13 cellular contexts compared by ENCODE assay signal in the genomic region with DNA sequence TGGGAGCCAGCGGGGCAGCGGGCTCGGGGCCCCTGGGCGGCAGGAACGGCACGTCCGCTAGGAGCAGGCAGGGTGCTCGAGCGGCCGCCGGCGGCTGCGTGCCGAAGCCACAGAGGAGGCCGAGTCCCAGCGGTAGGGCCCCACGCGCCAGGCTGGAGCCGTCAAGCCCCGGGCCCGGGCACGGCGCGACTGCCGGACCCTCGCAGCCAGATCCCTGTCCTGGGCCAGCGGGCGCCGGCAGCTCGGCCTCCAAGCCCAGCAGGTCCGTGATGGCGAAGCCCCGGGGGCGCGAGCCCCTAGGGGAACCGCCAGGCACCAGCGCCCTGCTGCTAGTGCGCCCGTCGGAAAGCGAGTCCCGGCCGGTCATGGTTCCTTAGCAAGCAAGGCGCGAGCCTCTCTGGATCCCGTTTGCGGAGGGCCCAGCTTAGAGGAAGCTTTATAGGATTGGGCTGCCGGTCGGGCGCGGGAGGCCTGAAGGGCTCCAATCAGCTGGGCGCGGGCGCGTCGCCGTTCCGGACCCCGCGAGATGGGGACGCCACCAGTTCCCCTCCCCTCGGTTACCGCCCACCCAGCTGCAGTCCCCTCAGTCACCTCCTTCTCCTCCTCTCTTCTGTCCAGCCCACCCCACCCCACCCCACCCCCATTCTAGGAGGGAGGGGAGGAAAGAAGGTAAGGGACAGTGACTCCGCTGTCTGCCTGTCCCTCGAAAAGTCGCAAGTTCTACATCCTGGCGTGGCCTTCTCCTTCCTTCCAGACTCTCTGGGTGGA. TPM values are rescaled to one million over a fixed set of nuclear protein-coding genes. Genes with fewer than 3 reads are reported as not detected.
DNase-seq lines count a peak whose midpoint lies in the region; ATAC-seq and TF ChIP-seq lines count a peak whose summit lies in the region.
"Had no signal": no experiment of that assay in that cellular context is flagged by ENCODE, and none has a peak within 500 bp of the region (broad histone marks: within the 10 kb centered on the region; RNA-seq: fewer than 3 reads in every experiment).

Gene VSX1 (minus strand): TSS at position 412 of the 768 bp plus-strand sequence. CDS start 45 bp downstream, at position 367.

- H3F3A ChIP-seq in neural cell (ENCODE audit: insufficient read depth, low read length, poor library complexity, severe bottlenecking), result no peaks in the 10 kb centered on the region

- TF ChIP-seq CTCF in coronary artery (IDR thresholded peaks at IDR 0.05) (no peak), neural cell (IDR thresholded peaks at IDR 0.05; ENCODE audit: poor library complexity, severe bottlenecking) (no peak)

- DNase-seq in DMS 273 (lab: John Stamatoyannopoulos, UW; ENCODE audit: unreplicated experiment) (peak; percentile 66), DMS 273 treated with DMSO at 0.1 percent for 48 hours (lab: John Stamatoyannopoulos, UW) (no peak), D341Med (ENCODE audit: low spot score) (peak; percentile 67), coronary artery (ENCODE audit: low spot score) (peak; percentile 66), RPMI8226 (no peak), HAP-1 (ENCODE audit: low spot score in 2 of 2) (no peak)
- DNase-seq: activated CD4-positive, alpha-beta memory T cell treated with anti-CD3 and anti-CD28 coated beads for 36 hours; NCI-H446 treated with DMSO at 0.1 percent for 48 hours had no signal

- H3K4me3 ChIP-seq in coronary artery (peak within 1 kb of the TSS; percentile 1), neural cell (ENCODE audit: low read length) (peak within 1 kb of the TSS; percentile 61), HAP-1 (no peak within 1 kb of the TSS)

- no peak for TF ChIP-seq EP300 in neural cell (conservative IDR thresholded peaks at IDR 0.05; ENCODE audit: poor library complexity, severe bottlenecking)

- no peak within 1 kb of the TSS for H3K9ac ChIP-seq in neural cell (ENCODE audit: low read length)

- in situ Hi-C loops in HAP-1 (cut with MboI; ENCODE audit: low sequenced_read_pairs), result no loop called here

- no peaks in the 10 kb centered on the region for H4K20me1 ChIP-seq in neural cell (ENCODE audit: insufficient read depth)

- H3K9me2 ChIP-seq in neural cell (ENCODE audit: insufficient read depth, low read length), result no peaks in the 10 kb centered on the region

- TF ChIP-seq RAD21 in neural cell (conservative IDR thresholded peaks at IDR 0.05), result no peak

- H3K9me3 ChIP-seq in neural cell (ENCODE audit: low read length), result peaks cover 17% of the 10 kb centered on the region
- no peaks in the 10 kb centered on the region for H3K9me3 ChIP-seq in HAP-1

- H3K4me2 ChIP-seq in neural cell (ENCODE audit: low read length), result no peak within 1 kb of the TSS

- no peak for ATAC-seq in GM21737 (IDR thresholded peaks at IDR 0.05; ENCODE audit: unreplicated experiment)

- no peaks in the 10 kb centered on the region for H3K79me2 ChIP-seq in neural cell (replicated peaks; ENCODE audit: insufficient read depth, low read length)

- H3K27ac ChIP-seq in coronary artery (no peak within 1 kb of the TSS), neural cell (ENCODE audit: low read length) (no peak within 1 kb of the TSS)
- H3K27ac ChIP-seq: 22Rv1 had no signal

- H3K4me1 ChIP-seq in HAP-1, result no peaks in the 10 kb centered on the region
- H3K4me1 ChIP-seq: Caco-2 had no signal

- H3K27me3 ChIP-seq in neural cell (ENCODE audit: insufficient read depth, low read depth, low read length) (peaks cover 96% of the 10 kb centered on the region), HAP-1 (ENCODE audit: low read depth) (peaks cover 82% of the 10 kb centered on the region)

- no peak within 1 kb of the TSS for H2AFZ ChIP-seq in neural cell (ENCODE audit: low read depth, low read length)

- H3K36me3 ChIP-seq in neural cell (ENCODE audit: insufficient read depth, low read length) (no peaks in the 10 kb centered on the region), HAP-1 (replicated peaks) (no peaks in the 10 kb centered on the region)

TF ChIP-seq in neural cell, 6 proteins besides CTCF, POLR2A, EP300 and RAD21:
- TF ChIP-seq EZH2 (IDR thresholded peaks at IDR 0.05; ENCODE audit: borderline replicate concordance, insufficient read depth, low read length, poor library complexity, severe bottlenecking), result no peak
- no peak for TF ChIP-seq POLR2AphosphoS5 (IDR thresholded peaks at IDR 0.05)
- TF ChIP-seq REST (IDR thresholded peaks at IDR 0.05; ENCODE audit: borderline replicate concordance), result no peak
- TF ChIP-seq TAF1 (IDR thresholded peaks at IDR 0.05; ENCODE audit: low read depth), result no peak
- TF ChIP-seq MXI1 (conservative IDR thresholded peaks at IDR 0.05; ENCODE audit: poor library complexity, severe bottlenecking), result no peak
- no peak for TF ChIP-seq SMC3 (conservative IDR thresholded peaks at IDR 0.05; ENCODE audit: poor library complexity)

RNA-seq across cellular contexts. Expression of gene VSX1, which starts in this region (rescaled TPM):
- polyA plus RNA-seq in neural cell, result not detected in 2 replicates
- not detected in 2 replicates for polyA minus RNA-seq in neural cell
- polyA plus RNA-seq: IgD-negative memory B cell had no signal

Comparison
In these comparisons a context has a peak if more than half of its experiments do, and no peak if none do; other contexts are left out.
1. DNase-seq: peak in DMS 273 (single experiment), D341Med (single experiment) and coronary artery (single experiment); none in DMS 273 treated with DMSO at 0.1 percent for 48 hours (single experiment), RPMI8226 (single experiment) and HAP-1 (0 of 2).